ENCODE assay signal across 23 cellular contexts in the genomic region with DNA sequence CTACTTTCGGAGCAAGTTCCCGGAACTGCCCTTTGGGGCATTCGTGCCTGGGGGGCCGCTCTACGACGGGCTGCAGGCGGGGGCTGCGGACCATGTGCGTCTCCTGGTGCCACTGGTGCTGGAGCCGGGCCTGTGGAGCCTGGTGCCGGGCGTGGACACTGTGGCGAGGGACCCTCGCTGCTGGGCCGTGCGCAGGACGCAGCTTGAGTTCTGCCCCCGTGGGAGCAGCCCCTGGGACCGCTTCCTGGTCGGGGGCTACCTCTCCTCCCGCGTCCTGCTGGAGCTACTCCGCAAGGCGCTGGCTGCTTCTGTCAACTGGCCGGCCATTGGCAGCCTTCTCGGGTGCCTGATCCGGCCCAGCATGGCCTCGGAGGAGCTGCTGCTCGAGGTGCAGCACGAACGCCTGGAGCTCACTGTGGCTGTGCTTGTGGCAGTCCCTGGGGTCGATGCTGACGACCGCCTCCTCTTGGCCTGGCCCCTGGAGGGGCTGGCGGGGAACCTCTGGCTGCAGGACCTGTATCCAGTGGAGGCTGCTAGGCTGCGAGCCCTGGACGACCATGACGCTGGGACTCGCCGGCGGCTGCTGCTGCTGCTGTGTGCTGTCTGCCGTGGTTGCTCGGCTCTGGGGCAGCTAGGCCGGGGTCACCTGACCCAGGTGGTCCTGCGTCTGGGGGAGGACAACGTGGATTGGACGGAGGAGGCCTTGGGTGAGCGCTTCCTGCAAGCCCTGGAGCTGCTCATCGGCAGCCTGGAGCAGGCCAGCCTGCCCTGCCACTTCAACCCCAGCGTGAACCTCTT.
"Had no signal": no experiment of that assay in that cellular context is flagged by ENCODE, and none has a peak within 500 bp of the region (broad histone marks: within the 10 kb centered on the region; RNA-seq: fewer than 3 reads in every experiment).

No MANE protein-coding gene starts in this region.

- H3K27me3 ChIP-seq: colonic mucosa, gastrocnemius medialis, neutrophil, right atrium auricular region, sigmoid colon, testis, tibial artery had no signal

- H3K9me3 ChIP-seq: colonic mucosa, gastrocnemius medialis, neutrophil, prostate gland, right atrium auricular region, sigmoid colon, testis, tibial artery had no signal

- H3K27ac ChIP-seq: colonic mucosa, epithelial cell of prostate, neutrophil, prostate gland, right atrium auricular region, sigmoid colon, testis, tibial artery had no signal

- FAIRE-seq: keratinocyte had no signal

- DNase-seq: colonic mucosa; effector CD8-positive, alpha-beta T cell; endodermal cell; foreskin fibroblast; gastrocnemius medialis; head of caudate nucleus; natural killer cell; sigmoid colon; stimulated activated CD4-positive, alpha-beta T cell treated with anti-CD3 and anti-CD28 coated beads, Interleukin-2, amount 100 ng/mL, for 24 hours; stimulated activated CD4-positive, alpha-beta T cell treated with anti-CD3 and anti-CD28 coated beads, Interleukin-4, amount 100 ng/mL, for 24 hours; stimulated activated naive CD4-positive, alpha-beta T cell treated with Interleukin-2 at 50 U/mL for 16 hours; substantia nigra; testis; tibial artery had no signal

- ATAC-seq: esophagus mucosa; gastrocnemius medialis; left lobe of liver; natural killer cell; stimulated activated effector memory CD8-positive, alpha-beta T cell treated with anti-CD3 and anti-CD28 coated beads, Interleukin-12 subunit alpha, Interleukin-12 subunit beta, amount 100 ng/mL, for 72 hours had no signal

- H3K4me3 ChIP-seq: colonic mucosa, gastrocnemius medialis, lung, prostate gland, right atrium auricular region, sigmoid colon, testis, tibial artery had no signal
